16 cellular contexts compared by ENCODE assay signal in genomic region chr9:121576281-121577075, GRCh38.
A peak's percentile ranks its signal among the peaks of the same experiment; 100 is the strongest.
DNase-seq lines count a peak whose midpoint lies in the region; ATAC-seq and TF ChIP-seq lines count a peak whose summit lies in the region.
"Had no signal": no experiment of that assay in that cellular context is flagged by ENCODE, and none has a peak within 500 bp of the region (broad histone marks: within the 10 kb centered on the region; RNA-seq: fewer than 3 reads in every experiment).

No MANE protein-coding gene starts in this region.

- no peak overlapping the region for H3K27ac Mint-ChIP-seq in stimulated activated naive CD8-positive, alpha-beta T cell treated with anti-CD3 and anti-CD28 coated beads, Interleukin-15, amount 100 ng/mL, for 72 hours

- peak; percentile 8 for DNase-seq in NCI-H82 (lab: John Stamatoyannopoulos, UW)
- no peak for DNase-seq in NCI-H82 treated with DMSO at 0.1 percent for 48 hours (lab: John Stamatoyannopoulos, UW; ENCODE audit: unreplicated experiment)
- DNase-seq in left ventricle myocardium inferior, result no peak
- no peak for DNase-seq in stimulated activated naive CD8-positive, alpha-beta T cell treated with anti-CD3 and anti-CD28 coated beads, Interleukin-15, amount 100 ng/mL, for 72 hours
- DNase-seq: activated CD4-positive, alpha-beta T cell treated with anti-CD3 and anti-CD28 coated beads for 1 hour; activated effector memory CD4-positive, alpha-beta T cell treated with Interleukin-2 at 50 U/mL for 16 hours; AML-193; COR-L47; MV-4-11; small intestine; T1000 had no signal

- peak overlapping the region in 2 of 3 donors; percentile 14 to 66 for H3K9ac ChIP-seq in skeletal muscle tissue (ENCODE audit: low read depth in 1 of 3, low read length in 3 of 3)

- intact Hi-C loops in left ventricle myocardium inferior (cut with micrococcal nuclease), result no loop called here

- H3K4me3 ChIP-seq in left ventricle myocardium inferior (no peak overlapping the region), skeletal muscle tissue (ENCODE audit: low read length in 3 of 3) (peak overlapping the region in 1 of 3 donors; percentile 45)
- H3K4me3 ChIP-seq: testis had no signal

- H3K4me3 Mint-ChIP-seq in stimulated activated naive CD8-positive, alpha-beta T cell treated with anti-CD3 and anti-CD28 coated beads, Interleukin-15, amount 100 ng/mL, for 72 hours, result no peak overlapping the region

- H3K4me1 ChIP-seq in left ventricle myocardium inferior, result peaks cover 22% of the 10 kb centered on the region
- peaks cover 34 to 70% (median 69%) of the 10 kb centered on the region in 3 donors for H3K4me1 ChIP-seq in skeletal muscle tissue (ENCODE audit: control insufficient read depth in 3 of 3, insufficient read depth in 3 of 3, low read length in 3 of 3)

- H3K36me3 ChIP-seq in left ventricle myocardium inferior (no peaks in the 10 kb centered on the region), skeletal muscle tissue (ENCODE audit: control insufficient read depth in 3 of 3, insufficient read depth in 3 of 3, low read length in 3 of 3) (peaks cover 0 to 4% (median 2%) of the 10 kb centered on the region in 3 donors)

- TF ChIP-seq CTCF in left ventricle myocardium inferior (IDR thresholded peaks at IDR 0.05; ENCODE audit: borderline replicate concordance), result no peak

- no peaks in the 10 kb centered on the region for H3K4me1 Mint-ChIP-seq in stimulated activated naive CD8-positive, alpha-beta T cell treated with anti-CD3 and anti-CD28 coated beads, Interleukin-15, amount 100 ng/mL, for 72 hours

- no peaks in the 10 kb centered on the region for H3K9me3 Mint-ChIP-seq in stimulated activated naive CD8-positive, alpha-beta T cell treated with anti-CD3 and anti-CD28 coated beads, Interleukin-15, amount 100 ng/mL, for 72 hours

- H3K27me3 ChIP-seq in left ventricle myocardium inferior (ENCODE audit: low read depth) (no peaks in the 10 kb centered on the region), skeletal muscle tissue (ENCODE audit: control insufficient read depth in 3 of 3, insufficient read depth in 3 of 3, low read length in 3 of 3) (no peaks in the 10 kb centered on the region)
- H3K27me3 ChIP-seq: testis had no signal

- H3K9me3 ChIP-seq in left ventricle myocardium inferior (replicated peaks) (no peaks in the 10 kb centered on the region), skeletal muscle tissue (ENCODE audit: control insufficient read depth in 3 of 3, low read length in 3 of 3) (no peaks in the 10 kb centered on the region)
- H3K9me3 ChIP-seq: testis had no signal

- peak; percentile 26; the same call in 2 of the 3 replicates for ATAC-seq in SK-N-SH treated with all-trans-retinoic acid at 6 μM for 48 hours
- ATAC-seq in HG02571 (IDR thresholded peaks at IDR 0.05; ENCODE audit: unreplicated experiment), result no peak
- ATAC-seq in HG02642 (IDR thresholded peaks at IDR 0.05; ENCODE audit: poor library complexity, unreplicated experiment), result no peak
- no peak for ATAC-seq in stimulated activated naive CD8-positive, alpha-beta T cell treated with anti-CD3 and anti-CD28 coated beads, Interleukin-15, amount 100 ng/mL, for 72 hours

- peaks cover 21% of the 10 kb centered on the region for H3K27me3 Mint-ChIP-seq in stimulated activated naive CD8-positive, alpha-beta T cell treated with anti-CD3 and anti-CD28 coated beads, Interleukin-15, amount 100 ng/mL, for 72 hours

- H3K27ac ChIP-seq in left ventricle myocardium inferior (replicated peaks) (peak overlapping the region; percentile 11), skeletal muscle tissue (ENCODE audit: low read depth, low read length) (no peak overlapping the region)
- H3K27ac ChIP-seq: testis had no signal

TF ChIP-seq in SK-N-SH treated with all-trans-retinoic acid at 6 μM for 48 hours, 23 proteins besides CTCF, POLR2A, EP300 and RAD21:
- TF ChIP-seq TOX (CRISPR knock-in tag; IDR thresholded peaks at IDR 0.05; ENCODE audit: borderline replicate concordance) (no peak), ESRRG (CRISPR knock-in tag; IDR thresholded peaks at IDR 0.05) (no peak), BACH2 (CRISPR knock-in tag; IDR thresholded peaks at IDR 0.05; ENCODE audit: borderline replicate concordance) (no peak), OSR1 (CRISPR knock-in tag; IDR thresholded peaks at IDR 0.05) (no peak)
